Comparison of ENCODE assay signal across 9 cellular contexts in genomic region chr22:42863349-42863911, GRCh38.
DNase-seq lines count a peak whose midpoint lies in the region; ATAC-seq and TF ChIP-seq lines count a peak whose summit lies in the region.
"Had no signal": no experiment of that assay in that cellular context is flagged by ENCODE, and none has a peak within 500 bp of the region (broad histone marks: within the 10 kb centered on the region; RNA-seq: fewer than 3 reads in every experiment).

No MANE protein-coding gene starts in this region.

- no peak overlapping the region for H3K4me3 Mint-ChIP-seq in stimulated activated effector memory CD8-positive, alpha-beta T cell treated with anti-CD3 and anti-CD28 coated beads, Interleukin-12 subunit alpha, Interleukin-12 subunit beta, amount 100 ng/mL, for 72 hours
- no peak overlapping the region for H3K4me3 Mint-ChIP-seq in nephron progenitor cell
- H3K4me3 Mint-ChIP-seq: CD4-positive, CD25-positive, alpha-beta regulatory T cell had no signal

- H3K27ac Mint-ChIP-seq in stimulated activated effector memory CD8-positive, alpha-beta T cell treated with anti-CD3 and anti-CD28 coated beads, Interleukin-12 subunit alpha, Interleukin-12 subunit beta, amount 100 ng/mL, for 72 hours, result peak overlapping the region; percentile 71
- H3K27ac Mint-ChIP-seq in nephron progenitor cell, result no peak overlapping the region

- TF ChIP-seq CTCF in epithelial cell of esophagus (IDR thresholded peaks at IDR 0.05; ENCODE audit: insufficient read depth, low read depth, low read length, missing control alignments), result no peak
- no peak for TF ChIP-seq CTCF in nephron progenitor cell (IDR thresholded peaks at IDR 0.05)
- TF ChIP-seq CTCF in GM10266 (IDR thresholded peaks at IDR 0.05; ENCODE audit: control insufficient read depth, insufficient read depth, low read depth, missing control alignments), result no peak

- ATAC-seq in activated CD4-positive, CD25-positive, alpha-beta regulatory T cell treated with anti-CD3 and anti-CD28 coated beads, Interleukin-2, amount 50 U/mL, for 24 hours, result peak; percentile 74 to 81
- ATAC-seq in stimulated activated effector memory CD8-positive, alpha-beta T cell treated with anti-CD3 and anti-CD28 coated beads, Interleukin-12 subunit alpha, Interleukin-12 subunit beta, amount 100 ng/mL, for 72 hours, result peak; percentile 83

- DNase-seq in activated CD4-positive, CD25-positive, alpha-beta regulatory T cell (lab: John Stamatoyannopoulos, UW), result no peak
- DNase-seq in SKM-1 (lab: John Stamatoyannopoulos, UW; ENCODE audit: unreplicated experiment) (peak; percentile 20), epithelial cell of esophagus (ENCODE audit: low read depth) (peak; percentile 82), UCSD-AML1 (lab: John Stamatoyannopoulos, UW; ENCODE audit: unreplicated experiment) (no peak), nephron progenitor cell (no peak), GM10266 (ENCODE audit: extremely low spot score) (no peak)
- DNase-seq in stimulated activated effector memory CD8-positive, alpha-beta T cell treated with anti-CD3 and anti-CD28 coated beads, Interleukin-12 subunit alpha, Interleukin-12 subunit beta, amount 100 ng/mL, for 72 hours (ENCODE audit: low spot score in 2 of 2), result peak; percentile 16 to 66

- peaks cover 33% of the 10 kb centered on the region for H3K36me3 Mint-ChIP-seq in stimulated activated effector memory CD8-positive, alpha-beta T cell treated with anti-CD3 and anti-CD28 coated beads, Interleukin-12 subunit alpha, Interleukin-12 subunit beta, amount 100 ng/mL, for 72 hours
- peaks cover 9% of the 10 kb centered on the region for H3K36me3 Mint-ChIP-seq in nephron progenitor cell (ENCODE audit: low read depth)
- H3K36me3 Mint-ChIP-seq: CD4-positive, CD25-positive, alpha-beta regulatory T cell had no signal

- peaks cover 3% of the 10 kb centered on the region for H3K9me3 Mint-ChIP-seq in stimulated activated effector memory CD8-positive, alpha-beta T cell treated with anti-CD3 and anti-CD28 coated beads, Interleukin-12 subunit alpha, Interleukin-12 subunit beta, amount 100 ng/mL, for 72 hours
- no peaks in the 10 kb centered on the region for H3K9me3 Mint-ChIP-seq in nephron progenitor cell

- no peak overlapping the region for H3K4me3 ChIP-seq in epithelial cell of esophagus (ENCODE audit: low read length)

- H3K27me3 Mint-ChIP-seq in nephron progenitor cell (ENCODE audit: low read depth, poor library complexity), result peaks cover 4% of the 10 kb centered on the region
- H3K27me3 Mint-ChIP-seq: CD4-positive, CD25-positive, alpha-beta regulatory T cell had no signal

- H3K4me1 Mint-ChIP-seq in stimulated activated effector memory CD8-positive, alpha-beta T cell treated with anti-CD3 and anti-CD28 coated beads, Interleukin-12 subunit alpha, Interleukin-12 subunit beta, amount 100 ng/mL, for 72 hours, result peaks cover 21% of the 10 kb centered on the region
- H3K4me1 Mint-ChIP-seq in nephron progenitor cell, result peaks cover 9% of the 10 kb centered on the region

Comparison
In these comparisons a context has a peak if more than half of its experiments do, and no peak if none do; other contexts are left out.
1. DNase-seq: peak in SKM-1 (single experiment), epithelial cell of esophagus (single experiment) and stimulated activated effector memory CD8-positive, alpha-beta T cell treated with anti-CD3 and anti-CD28 coated beads, Interleukin-12 subunit alpha, Interleukin-12 subunit beta, amount 100 ng/mL, for 72 hours (2 of 2); none in activated CD4-positive, CD25-positive, alpha-beta regulatory T cell (0 of 4), UCSD-AML1 (single experiment), nephron progenitor cell (single experiment) and GM10266 (single experiment).